ENCODE assay signal across 9 cellular contexts in the genomic region with DNA sequence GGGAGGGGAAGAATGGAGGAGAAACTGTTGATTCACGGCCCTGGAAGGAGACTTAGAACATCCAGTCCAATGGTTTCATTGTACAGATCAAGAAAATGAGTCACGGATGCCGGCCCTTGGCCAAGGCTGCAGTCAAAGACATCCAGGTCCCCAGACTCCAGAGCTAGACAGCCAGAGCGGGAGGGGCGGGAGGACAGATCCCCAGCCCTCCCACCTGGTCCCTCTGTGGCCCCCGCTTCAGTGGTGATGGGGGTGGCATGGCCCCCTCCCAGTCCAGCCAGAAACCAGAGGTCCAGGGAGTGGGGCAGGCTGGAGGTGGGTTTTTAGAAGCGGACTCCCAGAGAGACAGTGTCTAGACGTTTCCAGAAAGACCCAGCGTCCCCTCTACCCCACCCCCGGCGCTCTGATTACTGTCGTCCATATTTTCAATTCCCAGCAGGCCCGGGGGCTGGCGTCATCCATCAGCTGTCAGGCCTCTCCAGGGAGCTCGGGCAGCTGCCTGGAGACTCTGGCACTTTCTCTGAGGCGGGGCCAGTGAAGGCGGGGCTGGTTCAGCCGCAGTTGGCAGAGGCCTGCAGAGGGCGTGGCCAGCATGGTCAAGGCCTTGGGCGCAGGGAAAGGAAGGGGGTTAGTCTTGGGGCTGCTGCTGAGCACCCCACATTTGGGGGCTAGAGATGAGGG. TPM values are rescaled to one million over a fixed set of nuclear protein-coding genes. Genes with fewer than 3 reads are reported as not detected.
DNase-seq lines count a peak whose midpoint lies in the region; ATAC-seq, FAIRE-seq and TF ChIP-seq lines count a peak whose summit lies in the region.
"Had no signal": no experiment of that assay in that cellular context is flagged by ENCODE, and none has a peak within 500 bp of the region (broad histone marks: within the 10 kb centered on the region; RNA-seq: fewer than 3 reads in every experiment).

No MANE protein-coding gene starts in this region.

- TF ChIP-seq POLR2A in HCT116 (IDR thresholded peaks at IDR 0.05; ENCODE audit: borderline replicate concordance, extremely low read depth, insufficient read depth, insufficient read length), result no peak
- TF ChIP-seq POLR2A in K562 (conservative IDR thresholded peaks at IDR 0.05), result no peak

- peak; percentile 55; the same call in 1 of the 2 replicates for TF ChIP-seq EP300 in K562 (IDR thresholded peaks at IDR 0.05; ENCODE audit: low read length)

- TF ChIP-seq RAD21 in HCT116 (IDR thresholded peaks at IDR 0.05; ENCODE audit: low read depth), result no peak
- no peak for TF ChIP-seq RAD21 in K562 (CRISPR knock-in tag; conservative IDR thresholded peaks at IDR 0.05 in 1 of 2, IDR thresholded peaks at IDR 0.05 in 1 of 2)

- 26% methylated on average over 19 of the region's 20 CpGs for WGBS in K562 (ENCODE audit: insufficient coverage, low coverage, missing lambda C conversion rate)
- 64% methylated on average over 17 of the region's 20 CpGs for WGBS in hepatocyte (ENCODE audit: low lambda C conversion rate, missing lambda C conversion rate)

- no peaks in the 10 kb centered on the region for H3K36me3 ChIP-seq in A673 (ENCODE audit: insufficient read depth, low read length, poor library complexity, severe bottlenecking)
- H3K36me3 ChIP-seq in HCT116 (ENCODE audit: control insufficient read depth in 1 of 2, insufficient read depth in 2 of 2, low read length in 2 of 2), result no peaks in the 10 kb centered on the region
- H3K36me3 ChIP-seq in K562 (ENCODE audit: control insufficient read depth, insufficient read depth, low read length), result no peaks in the 10 kb centered on the region
- no peaks in the 10 kb centered on the region for H3K36me3 ChIP-seq in hepatocyte (replicated peaks; ENCODE audit: insufficient read depth, low read depth)

- POLR2A ChIA-PET in A673 (lab: Charles Lee; ENCODE audit: low non-redundant PET), result interaction anchor here (0.6 kb wide), 1 partner anchor 113 kb away, joined by 4 read pairs; no protein-coding TSS in a partner anchor
- POLR2A ChIA-PET in HCT116 (lab: Charles Lee), result interaction anchor here (0.5 to 1.5 kb wide), 4 partner anchors 9 to 1298 kb away, joined by 3 to 12 read pairs (median 3); no protein-coding TSS in a partner anchor
- POLR2A ChIA-PET in K562 (lab: Yijun Ruan, JAX), result interaction anchor here (0.6 kb wide), 2 partner anchors 23 to 137 kb away, joined by 3 to 4 read pairs; no protein-coding TSS in a partner anchor

- H4K20me1 ChIP-seq in HCT116 (ENCODE audit: insufficient read depth) (no peaks in the 10 kb centered on the region), K562 (replicated peaks; ENCODE audit: control insufficient read depth, insufficient read depth, low read length) (no peaks in the 10 kb centered on the region), hepatocyte (ENCODE audit: insufficient read depth, poor library complexity, severe bottlenecking) (no peaks in the 10 kb centered on the region)

- H2AFZ ChIP-seq in HCT116 (ENCODE audit: low read depth, low read length, poor library complexity, severe bottlenecking), result no peak overlapping the region
- peak overlapping the region; percentile 97 for H2AFZ ChIP-seq in K562 (ENCODE audit: low read depth, low read length)
- H2AFZ ChIP-seq in hepatocyte, result peak overlapping the region; percentile 28

- intact Hi-C loops in A673 (cut with micrococcal nuclease; ENCODE audit: unreplicated experiment), result loop anchor here (1.0 kb wide), 1 partner anchor 8 kb away; the partner anchor contains the start of gene HSPB1
- intact Hi-C loops in HCT116 (cut with micrococcal nuclease), result no loop called here
- intact Hi-C loops in K562 (cut with micrococcal nuclease), result no loop called here

- H3K27ac ChIP-seq in A673 (ENCODE audit: low read depth, low read length, poor library complexity, severe bottlenecking), result peak overlapping the region; percentile 86
- peak overlapping the region; percentile 99 for H3K27ac ChIP-seq in HCT116 (ENCODE audit: low read depth, low read length)
- H3K27ac ChIP-seq in K562 (ENCODE audit: extremely low read depth, low read depth, low read length), result no peak overlapping the region
- peak overlapping the region; percentile 90 for H3K27ac ChIP-seq in hepatocyte

- peaks cover 29% of the 10 kb centered on the region for H3K4me1 ChIP-seq in A673 (ENCODE audit: insufficient read depth, low read length, poor library complexity, severe bottlenecking)
- peaks cover 74 to 93% of the 10 kb centered on the region in 2 experiments for H3K4me1 ChIP-seq in HCT116 (ENCODE audit: control insufficient read depth in 1 of 2, insufficient read depth in 2 of 2, low read length in 2 of 2)
- H3K4me1 ChIP-seq in K562 (replicated peaks in 1 of 2; ENCODE audit: control insufficient read depth in 2 of 2, insufficient read depth in 2 of 2, low read length in 2 of 2), result peaks cover 26 to 48% of the 10 kb centered on the region in 2 experiments
- H3K4me1 ChIP-seq in hepatocyte (ENCODE audit: insufficient read depth), result peaks cover 17% of the 10 kb centered on the region

- in situ Hi-C loops in K562 (cut with MboI), result no loop called here

- ATAC-seq in HCT116 (peak; percentile 68), K562 (peak; percentile 80), HG03469 (IDR thresholded peaks at IDR 0.05; ENCODE audit: unreplicated experiment) (no peak)

- RAD21 ChIA-PET in HCT116 (lab: Charles Lee; ENCODE audit: low non-redundant PET in 1 of 2, low total read pairs in 2 of 2, uncharacterized antibody in 2 of 2, unreplicated experiment in 2 of 2), result interaction anchor here in 1 of 2 experiments (1.5 kb wide), 1 partner anchor 19 kb away, joined by 5 read pairs; no protein-coding TSS in a partner anchor

- H3K4me2 ChIP-seq in HCT116 (ENCODE audit: low read length), result peak overlapping the region; percentile 93
- H3K4me2 ChIP-seq in K562 (ENCODE audit: insufficient read depth, low read length), result peak overlapping the region; percentile 57
- peak overlapping the region; percentile 67 for H3K4me2 ChIP-seq in hepatocyte

- H3K79me2 ChIP-seq in HCT116 (ENCODE audit: insufficient read depth, low read length) (no peaks in the 10 kb centered on the region), K562 (ENCODE audit: control insufficient read depth, insufficient read depth, low read length) (no peaks in the 10 kb centered on the region), hepatocyte (no peaks in the 10 kb centered on the region)

- no peak for TF ChIP-seq CTCF in A673 (conservative IDR thresholded peaks at IDR 0.05; ENCODE audit: low read depth, low read length)
- TF ChIP-seq CTCF in HCT116 (IDR thresholded peaks at IDR 0.05 in 2 of 3, conservative IDR thresholded peaks at IDR 0.05 in 1 of 3; ENCODE audit: borderline replicate concordance in 1 of 3, insufficient read depth in 1 of 3, low read depth in 2 of 3, low read length in 2 of 3), result no peak
- TF ChIP-seq CTCF in K562 (IDR thresholded peaks at IDR 0.05 in 2 of 3, conservative IDR thresholded peaks at IDR 0.05 in 1 of 3; ENCODE audit: insufficient read depth in 2 of 3, low read depth in 1 of 3, low read length in 3 of 3), result no peak; a peak in 1 of 6 replicates
- no peak for TF ChIP-seq CTCF in hepatocyte (IDR thresholded peaks at IDR 0.05; ENCODE audit: poor library complexity)
- TF ChIP-seq CTCF in retinal pigment epithelial cell (conservative IDR thresholded peaks at IDR 0.05; ENCODE audit: low read depth, low read length), result no peak

- H3K9me1 ChIP-seq in K562 (ENCODE audit: control insufficient read depth, insufficient read depth, low read length), result no peaks in the 10 kb centered on the region

- peak; percentile 97 for DNase-seq in A673 (ENCODE audit: low spot score)
- peak; percentile 83 for DNase-seq in HCT116 (ENCODE audit: low read depth, low spot score)
- peak; percentile 68 for DNase-seq in NCI-H510A (lab: John Stamatoyannopoulos, UW)
- DNase-seq in K562 (ENCODE audit: extremely low read depth in 1 of 4, low spot score in 3 of 4), result peak; percentile 70 to 86 (median 84)
- DNase-seq in hepatocyte (ENCODE audit: low spot score), result peak; percentile 89
- peak; percentile 88 for DNase-seq in retinal pigment epithelial cell (ENCODE audit: low read depth)
- DNase-seq in GM19238 (ENCODE audit: insufficient read length, low spot score), result no peak

- no peaks in the 10 kb centered on the region for H3K9me2 ChIP-seq in HCT116 (ENCODE audit: insufficient read depth)
- H3K9me2 ChIP-seq in hepatocyte (replicated peaks; ENCODE audit: insufficient read depth), result no peaks in the 10 kb centered on the region

- peak; percentile 74 for FAIRE-seq in K562 (lab: Jason Lieb, UNC)
- FAIRE-seq: colon had no signal

- H3K27me3 ChIP-seq in A673 (replicated peaks; ENCODE audit: insufficient read depth, low read depth, low read length, poor library complexity) (no peaks in the 10 kb centered on the region), HCT116 (ENCODE audit: insufficient read depth, low read length) (no peaks in the 10 kb centered on the region), K562 (ENCODE audit: control insufficient read depth in 2 of 2, insufficient read depth in 2 of 2, low read length in 2 of 2) (no peaks in the 10 kb centered on the region), hepatocyte (no peaks in the 10 kb centered on the region)

- CTCF ChIA-PET in A673 (lab: Charles Lee), result interaction anchor here (0.6 to 1.0 kb wide), 3 partner anchors 15 to 20 kb away, joined by 3 to 5 read pairs (median 3); no protein-coding TSS in a partner anchor
- CTCF ChIA-PET in HCT116 (lab: Charles Lee), result interaction anchor here (0.6 to 1.7 kb wide), 2 partner anchors 9 to 19 kb away, joined by 3 to 11 read pairs; no protein-coding TSS in a partner anchor
- CTCF ChIA-PET in K562 (lab: Yijun Ruan, JAX; ENCODE audit: low intra/inter-chr PET ratio), result interaction anchor here (1.3 to 5.3 kb wide), 2 partner anchors 20 to 23 kb away, joined by 3 to 111 read pairs; no protein-coding TSS in a partner anchor

- H3K9me3 ChIP-seq in A673 (ENCODE audit: low read depth, low read length, poor library complexity, severe bottlenecking), result no peaks in the 10 kb centered on the region
- H3K9me3 ChIP-seq in HCT116 (ENCODE audit: control insufficient read depth in 1 of 2, insufficient read depth in 1 of 2, low read depth in 1 of 2, low read length in 2 of 2), result no peaks in the 10 kb centered on the region
- H3K9me3 ChIP-seq in K562 (replicated peaks; ENCODE audit: control insufficient read depth, insufficient read depth, low read depth, low read length), result no peaks in the 10 kb centered on the region
- H3K9me3 ChIP-seq in hepatocyte (ENCODE audit: low read depth), result no peaks in the 10 kb centered on the region

- BruUV-seq in A673 (replicated peaks; lab: Mats Ljungman, UMichigan) (no TSS peak), HCT116 (replicated peaks; lab: Mats Ljungman, UMichigan) (TSS peak; percentile 85), K562 (replicated peaks; lab: Mats Ljungman, UMichigan) (no TSS peak)

- peak overlapping the region; percentile 67 for H3K9ac ChIP-seq in HCT116 (ENCODE audit: low read length)
- peak overlapping the region in 1 of 2 experiments; percentile 87; a peak in 3 of 4 replicates for H3K9ac ChIP-seq in K562 (ENCODE audit: insufficient read depth in 1 of 2, low read depth in 2 of 2, low read length in 2 of 2)

- peak overlapping the region; percentile 11 for H3K4me3 ChIP-seq in A673 (ENCODE audit: low read depth, low read length, poor library complexity, severe bottlenecking)
- H3K4me3 ChIP-seq in HCT116 (replicated peaks in 1 of 2; ENCODE audit: low read depth in 1 of 2, low read length in 2 of 2), result peak overlapping the region; percentile 50 to 55
- H3K4me3 ChIP-seq in K562, result no peak overlapping the region
- H3K4me3 ChIP-seq in hepatocyte, result no peak overlapping the region
- H3K4me3 ChIP-seq in retinal pigment epithelial cell (ENCODE audit: low read length), result peak overlapping the region; percentile 24

RNA-seq across cellular contexts. Expression of gene HSPB1, which starts 8.0 kb away (rescaled TPM):
- total RNA-seq in A673 (2021) (354 and 375 TPM in 2 replicates), HCT116 (2021; ENCODE audit: unreplicated experiment) (524 TPM), K562 (2014; rRNA removed) (138 and 216 TPM in 2 replicates), K562 (2014; rRNA removed; fragmentation: Illumina TruSeq; extraction: Trizol) (16.0 and 27.1 TPM in 2 replicates), K562 (2015; rRNA removed; fragmentation: Illumina TruSeq; extraction: Trizol) (180 TPM in 2 replicates), K562 (2021) (522 and 565 TPM in 2 replicates), hepatocyte (186 and 205 TPM in 2 replicates)
- polyA plus RNA-seq in HCT116 (2012), result 568 and 601 TPM in 2 replicates
- 7.2 and 18.6 TPM in 2 replicates for total RNA-seq in K562 (2011; cell fraction: chromatin; rRNA removed; ENCODE audit: low replicate concordance)
- total RNA-seq in K562 (2011; cell fraction: nucleolus; rRNA removed), result 37.0 and 39.4 TPM in 2 replicates
- 25.3 and 28.7 TPM in 2 replicates for total RNA-seq in K562 (2011; cell fraction: nucleoplasm; rRNA removed)
- polyA plus RNA-seq in K562 (2011; rRNA removed) (44.8 and 88.9 TPM in 2 replicates), K562 (2014; fragmentation: Illumina TruSeq; extraction: Trizol) (258 and 607 TPM in 2 replicates), K562 (2014; fragmentation: Nextera tagmentation; extraction: Ambion mirVana) (100 to 1,000 TPM in 1 of 2 experiments, 10 to 100 TPM in 1; 97.3 to 128 TPM), K562 (2014; rRNA removed) (283 and 298 TPM in 2 replicates), hepatocyte (1,525 and 1,553 TPM in 2 replicates)
- polyA plus RNA-seq in K562 (2011; cell fraction: cytosol; rRNA removed), result 114 and 636 TPM in 2 replicates
- polyA plus RNA-seq in K562 (2011; cell fraction: nucleus; rRNA removed), result 55.5 and 127 TPM in 2 replicates
- polyA plus RNA-seq in K562 (2012), result 343 and 551 TPM in 2 replicates
- polyA minus RNA-seq in K562 (2011; rRNA and poly(A)+ RNA removed), result 7.3 and 10.1 TPM in 2 replicates
- polyA minus RNA-seq in K562 (2011; cell fraction: cytosol; rRNA and poly(A)+ RNA removed), result 107 and 110 TPM in 2 replicates
- 19.9 and 22.8 TPM in 2 replicates for polyA minus RNA-seq in K562 (2011; cell fraction: nucleus; rRNA and poly(A)+ RNA removed)

Comparison
In these comparisons a context has a peak if more than half of its experiments do, and no peak if none do; other contexts are left out.
1. H3K4me3 ChIP-seq: peak in A673 (single experiment), HCT116 (2 of 2) and retinal pigment epithelial cell (single experiment); none in K562 (single experiment) and hepatocyte (single experiment).
2. Peak in every context shown above with its lines, with median percentiles within 50 percentile points of each other: H3K4me2 ChIP-seq.